In genomic region chr12:89657739-89658138, GRCh38 we compare ENCODE assay signal across 22 cellular contexts.
"Had no signal": no experiment of that assay in that cellular context is flagged by ENCODE, and none has a peak within 500 bp of the region (broad histone marks: within the 10 kb centered on the region; RNA-seq: fewer than 3 reads in every experiment).

No MANE protein-coding gene starts in this region.

- H3K4me3 ChIP-seq: MG63, PC-9, Peyer's patch, SJCRH30, SK-N-MC had no signal

- ATAC-seq: Right ventricle myocardium inferior had no signal

- H2AFZ ChIP-seq: PC-9 had no signal

- H3K27ac ChIP-seq: PC-9, Peyer's patch, SJCRH30, SK-N-MC had no signal

- H3K27me3 ChIP-seq: MG63, Peyer's patch, SJCRH30 had no signal

- H3K4me2 ChIP-seq: PC-9 had no signal

- DNase-seq: IMR-90, KG1, MG63, NCI-H1092, NCI-H1417, NCI-H1436 treated with DMSO at 0.1 percent for 48 hours, NCI-H1694, NCI-H187 treated with DMSO at 0.1 percent for 48 hours, NCI-H2029 treated with DMSO at 0.1 percent for 48 hours, NCI-H2171, NCI-H226, NCI-H446, NCI-H510A, NCI-H524 treated with DMSO at 0.1 percent for 48 hours, NCI-H69, NCI-H774, PC-9, Peyer's patch, SHP77 treated with DMSO at 0.1 percent for 48 hours, SJCRH30 had no signal

- H3K36me3 ChIP-seq: Peyer's patch had no signal

- H3K9me3 ChIP-seq: MG63, Peyer's patch, SJCRH30 had no signal
